Comparison of ENCODE assay signal across 24 cellular contexts in genomic region chrY:8333328-8333727, GRCh38.
DNase-seq lines count a peak whose midpoint lies in the region; ATAC-seq, FAIRE-seq and TF ChIP-seq lines count a peak whose summit lies in the region.
"Had no signal": no experiment of that assay in that cellular context is flagged by ENCODE, and none has a peak within 500 bp of the region (broad histone marks: within the 10 kb centered on the region; RNA-seq: fewer than 3 reads in every experiment).

No MANE protein-coding gene starts in this region.

- peak overlapping the region; percentile 12 for H3K27ac Mint-ChIP-seq in activated naive CD4-positive, alpha-beta T cell treated with anti-CD3 and anti-CD28 coated beads, Interleukin-2, amount 50 U/mL, for 24 hours
- H3K27ac Mint-ChIP-seq in activated T-helper 17 cell treated with anti-CD3 and anti-CD28 coated beads, Interleukin-2, amount 50 U/mL, for 72 hours: no peak overlapping the region
- H3K27ac Mint-ChIP-seq in stimulated activated naive CD8-positive, alpha-beta T cell treated with anti-CD3 and anti-CD28 coated beads, Interleukin-15, amount 100 ng/mL, for 72 hours: no peak overlapping the region
- H3K27ac Mint-ChIP-seq: B cell; CD4-positive, CD25-positive, alpha-beta regulatory T cell; CD8-positive, alpha-beta T cell had no signal

- no peak overlapping the region for H3K4me3 Mint-ChIP-seq in activated naive CD4-positive, alpha-beta T cell treated with anti-CD3 and anti-CD28 coated beads, Interleukin-2, amount 50 U/mL, for 24 hours
- H3K4me3 Mint-ChIP-seq in activated T-helper 17 cell treated with anti-CD3 and anti-CD28 coated beads, Interleukin-2, amount 50 U/mL, for 72 hours: no peak overlapping the region
- H3K4me3 Mint-ChIP-seq in stimulated activated naive CD8-positive, alpha-beta T cell treated with anti-CD3 and anti-CD28 coated beads, Interleukin-15, amount 100 ng/mL, for 72 hours: no peak overlapping the region
- H3K4me3 Mint-ChIP-seq: B cell; CD4-positive, CD25-positive, alpha-beta regulatory T cell; CD8-positive, alpha-beta T cell had no signal

- no peaks in the 10 kb centered on the region for H3K36me3 Mint-ChIP-seq in activated naive CD4-positive, alpha-beta T cell treated with anti-CD3 and anti-CD28 coated beads, Interleukin-2, amount 50 U/mL, for 24 hours
- no peaks in the 10 kb centered on the region for H3K36me3 Mint-ChIP-seq in activated T-helper 17 cell treated with anti-CD3 and anti-CD28 coated beads, Interleukin-2, amount 50 U/mL, for 72 hours (ENCODE audit: low read depth)
- H3K36me3 Mint-ChIP-seq: CD4-positive, CD25-positive, alpha-beta regulatory T cell; CD8-positive, alpha-beta T cell had no signal

- intact Hi-C loops in stomach (cut with DNase I; ENCODE audit: low total_unique reads): no loop called here

- peaks cover 10% of the 10 kb centered on the region for H3K4me1 Mint-ChIP-seq in activated naive CD4-positive, alpha-beta T cell treated with anti-CD3 and anti-CD28 coated beads, Interleukin-2, amount 50 U/mL, for 24 hours
- no peaks in the 10 kb centered on the region for H3K4me1 Mint-ChIP-seq in activated T-helper 17 cell treated with anti-CD3 and anti-CD28 coated beads, Interleukin-2, amount 50 U/mL, for 72 hours
- H3K4me1 Mint-ChIP-seq in stimulated activated naive CD8-positive, alpha-beta T cell treated with anti-CD3 and anti-CD28 coated beads, Interleukin-15, amount 100 ng/mL, for 72 hours: no peaks in the 10 kb centered on the region
- H3K4me1 Mint-ChIP-seq: B cell; CD4-positive, CD25-positive, alpha-beta regulatory T cell had no signal

- WGBS in stomach, 5 donors: 69 to 81% (median 71%) methylated on average over 3 of the region's 3 CpGs; no CpG with 5 or more reads in 2 of the 5 donors

- H3K27me3 Mint-ChIP-seq in activated naive CD4-positive, alpha-beta T cell treated with anti-CD3 and anti-CD28 coated beads, Interleukin-2, amount 50 U/mL, for 24 hours: no peaks in the 10 kb centered on the region
- H3K27me3 Mint-ChIP-seq in activated T-helper 17 cell treated with anti-CD3 and anti-CD28 coated beads, Interleukin-2, amount 50 U/mL, for 72 hours: no peaks in the 10 kb centered on the region
- H3K27me3 Mint-ChIP-seq in stimulated activated naive CD8-positive, alpha-beta T cell treated with anti-CD3 and anti-CD28 coated beads, Interleukin-15, amount 100 ng/mL, for 72 hours: no peaks in the 10 kb centered on the region
- H3K27me3 Mint-ChIP-seq: B cell; CD4-positive, CD25-positive, alpha-beta regulatory T cell had no signal

- TF ChIP-seq EP300 in stomach (IDR thresholded peaks at IDR 0.05): no peak

- TF ChIP-seq CTCF in bronchial epithelial cell (IDR thresholded peaks at IDR 0.05; ENCODE audit: insufficient read depth, low read length, severe bottlenecking) (no peak), stomach (IDR thresholded peaks at IDR 0.05) (no peak)

- no peaks in the 10 kb centered on the region for H3K9me3 Mint-ChIP-seq in activated naive CD4-positive, alpha-beta T cell treated with anti-CD3 and anti-CD28 coated beads, Interleukin-2, amount 50 U/mL, for 24 hours
- no peaks in the 10 kb centered on the region for H3K9me3 Mint-ChIP-seq in activated T-helper 17 cell treated with anti-CD3 and anti-CD28 coated beads, Interleukin-2, amount 50 U/mL, for 72 hours
- H3K9me3 Mint-ChIP-seq in stimulated activated naive CD8-positive, alpha-beta T cell treated with anti-CD3 and anti-CD28 coated beads, Interleukin-15, amount 100 ng/mL, for 72 hours: peaks cover 0 to 5% of the 10 kb centered on the region in 2 donors
- H3K9me3 Mint-ChIP-seq: CD8-positive, alpha-beta T cell had no signal

- H3K27me3 ChIP-seq in bronchial epithelial cell (ENCODE audit: control insufficient read depth, insufficient read depth, low read length) (no peaks in the 10 kb centered on the region), stomach (no peaks in the 10 kb centered on the region)
- H3K27me3 ChIP-seq: BLaER1 had no signal

- H3K4me1 ChIP-seq in stomach: no peaks in the 10 kb centered on the region
- H3K4me1 ChIP-seq: BLaER1, Caco-2 had no signal

- no peak overlapping the region for H3K27ac ChIP-seq in stomach
- H3K27ac ChIP-seq: BLaER1, C4-2B, GM23248 had no signal

- no peaks in the 10 kb centered on the region for H3K9me3 ChIP-seq in stomach
- H3K9me3 ChIP-seq: BLaER1, Caco-2 had no signal

- no peak for TF ChIP-seq POLR2A in stomach (IDR thresholded peaks at IDR 0.05)

- no peak for FAIRE-seq in bronchial epithelial cell (lab: Jason Lieb, UNC)
- FAIRE-seq: A204.1, GM12878, GM19239, H1 had no signal

- ATAC-seq in activated T-helper 17 cell treated with anti-CD3 and anti-CD28 coated beads, Interleukin-2, amount 50 U/mL, for 72 hours (replicated peaks): peak; percentile 52
- ATAC-seq in stimulated activated naive CD8-positive, alpha-beta T cell treated with anti-CD3 and anti-CD28 coated beads, Interleukin-15, amount 100 ng/mL, for 72 hours: peak; percentile 38
- no peak for ATAC-seq in HG03159 (IDR thresholded peaks at IDR 0.05; ENCODE audit: unreplicated experiment)
- ATAC-seq: CD8-positive, alpha-beta T cell; GM12878 had no signal

- DNase-seq in activated naive CD4-positive, alpha-beta T cell treated with anti-CD3 and anti-CD28 coated beads, Interleukin-2, amount 50 U/mL, for 16 hours: no peak
- DNase-seq in bronchial epithelial cell (ENCODE audit: low read depth) (peak; percentile 32), stomach (no peak)
- no peak for DNase-seq in stimulated activated naive CD8-positive, alpha-beta T cell treated with anti-CD3 and anti-CD28 coated beads, Interleukin-15, amount 100 ng/mL, for 72 hours
- DNase-seq: Caco-2; CD4-positive, CD25-positive, alpha-beta regulatory T cell; CD8-positive, alpha-beta T cell; DMS153; DMS79; EL; GDM1; GM23248; H7; HCEC 1CT had no signal

- no peaks in the 10 kb centered on the region for H3K36me3 ChIP-seq in bronchial epithelial cell (ENCODE audit: control insufficient read depth, insufficient read depth, low read length)
- no peaks in the 10 kb centered on the region for H3K36me3 ChIP-seq in stomach
- H3K36me3 ChIP-seq: BLaER1 had no signal

- H3K4me3 ChIP-seq in bronchial epithelial cell (ENCODE audit: low read depth, low read length) (no peak overlapping the region), stomach (no peak overlapping the region)
- H3K4me3 ChIP-seq: BLaER1, GM12878, GM23248 had no signal
